Comparison of ENCODE assay signal across 8 cellular contexts in the genomic region with DNA sequence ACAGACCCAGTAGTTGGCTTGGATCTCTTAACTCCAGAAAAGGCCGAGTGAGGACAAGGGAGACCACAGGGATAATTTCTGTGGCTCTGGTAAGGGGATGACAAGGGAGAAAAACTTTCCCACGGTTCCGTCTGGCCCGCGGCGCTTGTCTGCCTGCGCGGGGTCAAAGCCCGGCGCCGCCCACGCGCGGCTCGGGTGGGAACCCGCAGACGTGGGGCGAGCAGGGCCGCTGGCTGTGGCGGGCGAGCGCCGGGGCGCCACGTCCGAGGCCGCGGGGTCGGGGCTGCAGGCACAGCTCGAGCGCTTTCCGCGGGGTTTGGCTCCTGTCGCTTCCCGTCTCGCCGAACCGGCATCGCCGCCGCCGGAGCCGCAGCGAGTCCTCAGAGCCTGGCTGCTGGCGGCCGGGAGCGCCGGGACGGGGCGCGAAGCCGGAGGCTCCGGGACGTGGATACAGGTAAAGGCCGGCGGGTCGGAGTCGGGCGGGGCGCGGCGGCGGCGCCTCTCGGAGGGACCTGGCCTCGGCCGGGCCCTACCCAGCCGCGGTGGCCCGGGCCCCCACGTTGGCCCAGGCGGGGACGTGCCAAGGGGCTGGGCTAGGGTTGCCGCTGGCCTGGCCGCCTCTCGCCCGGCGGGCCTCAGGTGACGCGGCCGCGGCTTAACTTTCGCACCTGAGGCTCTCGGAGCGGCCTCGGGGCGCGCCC. TPM values are rescaled to one million over a fixed set of nuclear protein-coding genes. Genes with fewer than 3 reads are reported as not detected.
DNase-seq lines count a peak whose midpoint lies in the region; ATAC-seq and TF ChIP-seq lines count a peak whose summit lies in the region.

TSS of gene RNF180 (plus strand) at position 344 of the 701 bp plus-strand sequence. CDS start 34,965 bp downstream, outside the sequence.

- H3K9me3 ChIP-seq in right atrium auricular region: no peaks in the 10 kb centered on the region

- no peak for TF ChIP-seq CTCF in GM06990 (IDR thresholded peaks at IDR 0.05; ENCODE audit: insufficient read depth, low read length, poor library complexity, severe bottlenecking)
- TF ChIP-seq CTCF in right atrium auricular region (IDR thresholded peaks at IDR 0.05): no peak

- H3K4me3 ChIP-seq in GM06990 (replicated peaks; ENCODE audit: low read depth, low read length) (no peak within 1 kb of the TSS), right atrium auricular region (peak within 1 kb of the TSS; percentile 84)

- H3K27ac ChIP-seq in right atrium auricular region: peak within 1 kb of the TSS; percentile 91 to 94

- DNase-seq in GM06990 (ENCODE audit: extremely low read depth, insufficient read length): peak; percentile 11
- peak in 38 of 56 donors; percentile 7 to 73 (median 36) for DNase-seq in amygdala (lab: John Stamatoyannopoulos, UW)
- DNase-seq in right atrium auricular region (ENCODE audit: low spot score): no peak
- DNase-seq in posterior cingulate gyrus: peak; percentile 20 to 95 (median 56)
- no peak for DNase-seq in NCI-H2107 treated with DMSO at 0.1 percent for 48 hours (lab: John Stamatoyannopoulos, UW; ENCODE audit: unreplicated experiment)
- DNase-seq in activated CD4-positive, CD25-positive, alpha-beta regulatory T cell treated with anti-CD3 and anti-CD28 coated beads, Interleukin-2, amount 50 U/mL, for 72 hours: no peak

- H3K36me3 ChIP-seq in GM06990 (ENCODE audit: control insufficient read depth, insufficient read depth, low read length) (no peaks in the 10 kb centered on the region), right atrium auricular region (no peaks in the 10 kb centered on the region)

- peaks cover 0 to 34% of the 10 kb centered on the region in 2 donors for H3K4me1 ChIP-seq in right atrium auricular region

- ATAC-seq in HG03378 (IDR thresholded peaks at IDR 0.05; ENCODE audit: unreplicated experiment) (peak; percentile 34), GM21360 (IDR thresholded peaks at IDR 0.05; ENCODE audit: unreplicated experiment) (no peak)

- intact Hi-C loops in posterior cingulate gyrus (cut with DNase I): no loop called here

- H3K27me3 ChIP-seq in GM06990 (replicated peaks; ENCODE audit: control insufficient read depth, insufficient read depth, low read length) (peaks cover 1% of the 10 kb centered on the region; the same call in 1 of the 2 replicates), right atrium auricular region (no peaks in the 10 kb centered on the region)

RNA-seq across cellular contexts. Expression of gene RNF180, which starts in this region (rescaled TPM):
- total RNA-seq in right atrium auricular region: 10 to 100 TPM; 17.8 to 21.1 TPM

Comparison
In these comparisons a context has a peak if more than half of its experiments do, and no peak if none do; other contexts are left out.
1. DNase-seq: peak in GM06990 (single experiment), amygdala (38 of 56) and posterior cingulate gyrus (10 of 10); none in right atrium auricular region (single experiment), NCI-H2107 treated with DMSO at 0.1 percent for 48 hours (single experiment) and activated CD4-positive, CD25-positive, alpha-beta regulatory T cell treated with anti-CD3 and anti-CD28 coated beads, Interleukin-2, amount 50 U/mL, for 72 hours (single experiment).